ENCODE assay signal across 27 cellular contexts in genomic region chrX:7116081-7116480, GRCh38.
"Had no signal": no experiment of that assay in that cellular context is flagged by ENCODE, and none has a peak within 500 bp of the region (broad histone marks: within the 10 kb centered on the region; RNA-seq: fewer than 3 reads in every experiment).

No MANE protein-coding gene starts in this region.

- H3K9me3 Mint-ChIP-seq: activated CD4-positive, alpha-beta T cell treated with anti-CD3 and anti-CD28 coated beads, Interleukin-2, amount 10 ng/mL, durations not matched to agents 24 days and 14 days; activated naive CD4-positive, alpha-beta T cell treated with anti-CD3 and anti-CD28 coated beads, Interleukin-2, amount 50 U/mL, for 24 hours; activated T-cell treated with anti-CD3 and anti-CD28 coated beads, Interleukin-2, amount 50 U/mL, for 24 hours; activated T-helper 1 cell treated with anti-CD3 and anti-CD28 coated beads, Interleukin-12 subunit alpha, Interleukin-12 subunit beta, Interleukin-2, Interleukin-4 antibody, amounts not matched to agents 30 ng/mL and 10 ng/mL and 1 ng/mL, durations not matched to agents 14 hours and 24 hours and 36 hours had no signal

- H3K4me3 ChIP-seq: breast epithelium had no signal

- H3K27me3 Mint-ChIP-seq: activated B cell treated with CpG ODN at 0.5 μM for 24 hours; activated CD4-positive, alpha-beta T cell treated with anti-CD3 and anti-CD28 coated beads, Interleukin-2, amount 10 ng/mL, durations not matched to agents 24 days and 14 days; activated CD8-positive, alpha-beta memory T cell treated with anti-CD3 and anti-CD28 coated beads, Interleukin-2, amount 10 ng/mL, durations not matched to agents 7 days and 5 days; activated naive CD4-positive, alpha-beta T cell treated with anti-CD3 and anti-CD28 coated beads, Interleukin-2, amount 50 U/mL, for 24 hours; activated T-cell treated with anti-CD3 and anti-CD28 coated beads, Interleukin-2, amount 50 U/mL, for 24 hours; T-helper 17 cell had no signal

- H3K27me3 ChIP-seq: breast epithelium had no signal

- ATAC-seq: activated CD8-positive, alpha-beta memory T cell treated with anti-CD3 and anti-CD28 coated beads, Interleukin-2, amount 10 ng/mL, durations not matched to agents 7 days and 5 days; Panc1; T-helper 17 cell had no signal

- H3K36me3 ChIP-seq: breast epithelium had no signal

- DNase-seq: activated B cell treated with CpG ODN at 0.5 μM for 24 hours; activated CD4-positive, alpha-beta T cell treated with anti-CD3 and anti-CD28 coated beads for 1 hour; activated CD4-positive, alpha-beta T cell treated with anti-CD3 and anti-CD28 coated beads, Interleukin-2, amount 10 ng/mL, durations not matched to agents 24 days and 14 days; activated CD4-positive, alpha-beta T cell treated with anti-CD3 and anti-CD28 coated beads, Interleukin-2, amount 50 U/mL, for 48 hours; activated CD8-positive, alpha-beta memory T cell treated with anti-CD3 and anti-CD28 coated beads, Interleukin-2, amount 10 ng/mL, durations not matched to agents 7 days and 5 days; activated effector memory CD4-positive, alpha-beta T cell treated with Interleukin-2 at 50 U/mL for 16 hours; activated naive CD4-positive, alpha-beta T cell; activated T-cell treated with anti-CD3 and anti-CD28 coated beads, Interleukin-2, amount 50 U/mL, for 24 hours; aorta; caudate nucleus; NCI-H1092; NCI-H1417; NCI-H1930; NCI-H2171; NCI-H2227 treated with DMSO at 0.1 percent for 48 hours; NCI-H446 treated with DMSO at 0.1 percent for 48 hours; NCI-H524 treated with DMSO at 0.1 percent for 48 hours; NCI-H774; OCI-M1; SHP77 treated with DMSO at 0.1 percent for 48 hours; T-helper 17 cell; T-helper 9 cell had no signal

- H3K27ac ChIP-seq: breast epithelium, RWPE1 had no signal

- H3K4me3 Mint-ChIP-seq: activated B cell treated with CpG ODN at 0.5 μM for 24 hours; activated CD4-positive, alpha-beta T cell treated with anti-CD3 and anti-CD28 coated beads, Interleukin-2, amount 10 ng/mL, durations not matched to agents 24 days and 14 days; activated CD8-positive, alpha-beta memory T cell treated with anti-CD3 and anti-CD28 coated beads, Interleukin-2, amount 10 ng/mL, durations not matched to agents 7 days and 5 days; activated naive CD4-positive, alpha-beta T cell treated with anti-CD3 and anti-CD28 coated beads, Interleukin-2, amount 50 U/mL, for 24 hours; activated T-cell treated with anti-CD3 and anti-CD28 coated beads, Interleukin-2, amount 50 U/mL, for 24 hours; activated T-helper 1 cell treated with anti-CD3 and anti-CD28 coated beads, Interleukin-12 subunit alpha, Interleukin-12 subunit beta, Interleukin-2, Interleukin-4 antibody, amounts not matched to agents 30 ng/mL and 10 ng/mL and 1 ng/mL, durations not matched to agents 14 hours and 24 hours and 36 hours; T-helper 17 cell had no signal

- H3K27ac Mint-ChIP-seq: activated CD4-positive, alpha-beta T cell treated with anti-CD3 and anti-CD28 coated beads, Interleukin-2, amount 10 ng/mL, durations not matched to agents 24 days and 14 days; activated CD8-positive, alpha-beta memory T cell treated with anti-CD3 and anti-CD28 coated beads, Interleukin-2, amount 10 ng/mL, durations not matched to agents 7 days and 5 days; activated naive CD4-positive, alpha-beta T cell treated with anti-CD3 and anti-CD28 coated beads, Interleukin-2, amount 50 U/mL, for 24 hours; activated T-cell treated with anti-CD3 and anti-CD28 coated beads, Interleukin-2, amount 50 U/mL, for 24 hours; activated T-helper 1 cell treated with anti-CD3 and anti-CD28 coated beads, Interleukin-12 subunit alpha, Interleukin-12 subunit beta, Interleukin-2, Interleukin-4 antibody, amounts not matched to agents 30 ng/mL and 10 ng/mL and 1 ng/mL, durations not matched to agents 14 hours and 24 hours and 36 hours; T-helper 17 cell had no signal

- H3K9me3 ChIP-seq: breast epithelium had no signal
